Comparison of ENCODE assay signal across 9 cellular contexts in the genomic region with DNA sequence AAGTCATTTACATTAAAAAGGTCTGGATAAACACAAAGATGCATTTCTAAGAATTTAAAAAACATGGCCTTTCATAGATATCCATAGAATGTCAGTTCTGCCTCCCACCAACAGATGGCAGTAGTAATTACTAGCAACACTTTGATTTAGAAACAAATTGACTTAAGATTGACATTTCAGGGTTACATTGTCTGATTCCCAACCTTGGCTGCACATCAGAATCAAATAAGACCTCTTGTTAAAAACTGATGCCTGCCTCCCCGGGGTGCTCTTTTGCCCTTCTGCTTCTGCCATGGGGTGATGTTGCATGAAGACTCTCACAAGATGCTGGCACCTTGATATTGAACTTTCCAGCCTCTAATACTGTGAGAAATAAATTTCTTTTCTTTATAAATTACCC.
DNase-seq lines count a peak whose midpoint lies in the region; ATAC-seq and TF ChIP-seq lines count a peak whose summit lies in the region.
"Had no signal": no experiment of that assay in that cellular context is flagged by ENCODE, and none has a peak within 500 bp of the region (broad histone marks: within the 10 kb centered on the region; RNA-seq: fewer than 3 reads in every experiment).

No MANE protein-coding gene starts in this region.

- H3K36me3 ChIP-seq in WERI-Rb-1 (no peaks in the 10 kb centered on the region), left lung (no peaks in the 10 kb centered on the region)

- H3K27ac Mint-ChIP-seq in CD4-positive, alpha-beta T cell = no peak overlapping the region
- H3K27ac Mint-ChIP-seq in HFFc6 = no peak overlapping the region

- no peak overlapping the region for H3K27ac ChIP-seq in CD4-positive, alpha-beta T cell (ENCODE audit: low read depth, low read length)
- no peak overlapping the region for H3K27ac ChIP-seq in WERI-Rb-1
- no peak overlapping the region for H3K27ac ChIP-seq in left lung

- no peaks in the 10 kb centered on the region for H3K9me3 Mint-ChIP-seq in CD4-positive, alpha-beta T cell
- H3K9me3 Mint-ChIP-seq in HFFc6 = no peaks in the 10 kb centered on the region

- TF ChIP-seq CTCF in CD4-positive, alpha-beta T cell (IDR thresholded peaks at IDR 0.05) = peak; percentile 79
- TF ChIP-seq CTCF in HFFc6 (IDR thresholded peaks at IDR 0.05) (peak; percentile 83), WERI-Rb-1 (IDR thresholded peaks at IDR 0.05; ENCODE audit: low read depth, low read length) (peak; percentile 33; the same call in 1 of the 2 replicates), left lung (IDR thresholded peaks at IDR 0.05) (peak; percentile 14 to 38)

- intact Hi-C loops in CD4-positive, alpha-beta T cell (cut with DNase I, micrococcal nuclease) = loop anchor here (1.0 to 5.0 kb wide), 3 partner anchors 120 to 525 kb away; no protein-coding TSS in a partner anchor
- intact Hi-C loops in left lung (cut with DNase I) = no loop called here

- H3K4me3 ChIP-seq in WERI-Rb-1 (ENCODE audit: low read depth, low read length) = no peak overlapping the region
- no peak overlapping the region for H3K4me3 ChIP-seq in left lung

- no peak overlapping the region for H3K4me3 Mint-ChIP-seq in CD4-positive, alpha-beta T cell
- H3K4me3 Mint-ChIP-seq in HFFc6 = no peak overlapping the region

- no peaks in the 10 kb centered on the region for H3K27me3 ChIP-seq in CD4-positive, alpha-beta T cell (ENCODE audit: control insufficient read depth, insufficient read depth, low read length)
- no peaks in the 10 kb centered on the region for H3K27me3 ChIP-seq in WERI-Rb-1 (ENCODE audit: insufficient read depth, low read depth, severe bottlenecking)
- H3K27me3 ChIP-seq in left lung = no peaks in the 10 kb centered on the region

- DNase-seq in CD4-positive, alpha-beta T cell = peak in 1 of 10 experiments; percentile 2
- DNase-seq in HFFc6 (peak; percentile 24), WERI-Rb-1 (peak; percentile 23), left lung (no peak), NCI-H526 treated with DMSO at 0.1 percent for 48 hours (lab: John Stamatoyannopoulos, UW) (no peak), DMS114 treated with DMSO at 0.1 percent for 48 hours (lab: John Stamatoyannopoulos, UW; ENCODE audit: unreplicated experiment) (no peak)
- DNase-seq: activated naive CD4-positive, alpha-beta T cell had no signal

- no peaks in the 10 kb centered on the region for H3K36me3 Mint-ChIP-seq in CD4-positive, alpha-beta T cell (ENCODE audit: low read depth)
- no peaks in the 10 kb centered on the region for H3K36me3 Mint-ChIP-seq in HFFc6 (ENCODE audit: low read depth)

- H3K27me3 Mint-ChIP-seq in CD4-positive, alpha-beta T cell = no peaks in the 10 kb centered on the region
- H3K27me3 Mint-ChIP-seq in HFFc6 (ENCODE audit: insufficient read depth) = no peaks in the 10 kb centered on the region; the same call in 1 of the 2 replicates

- ATAC-seq in CD4-positive, alpha-beta T cell (ENCODE audit: poor library complexity) = no peak
- ATAC-seq in left lung = no peak
- ATAC-seq in HG03378 (IDR thresholded peaks at IDR 0.05; ENCODE audit: unreplicated experiment) = no peak
- ATAC-seq in GM18873 (IDR thresholded peaks at IDR 0.05; ENCODE audit: low FRiP score, unreplicated experiment) = no peak

- peaks cover 20% of the 10 kb centered on the region for H3K4me1 Mint-ChIP-seq in CD4-positive, alpha-beta T cell (ENCODE audit: low read depth)
- no peaks in the 10 kb centered on the region for H3K4me1 Mint-ChIP-seq in HFFc6 (ENCODE audit: low read depth)

- no peaks in the 10 kb centered on the region for H3K4me1 ChIP-seq in left lung

- CTCF ChIA-PET in CD4-positive, alpha-beta T cell (lab: Charles Lee) = interaction anchor here (1.1 kb wide), 1 partner anchor 304 kb away, joined by 6 read pairs; no protein-coding TSS in a partner anchor

- no peaks in the 10 kb centered on the region for H3K9me3 ChIP-seq in CD4-positive, alpha-beta T cell (ENCODE audit: control insufficient read depth, low read length)
- no peaks in the 10 kb centered on the region for H3K9me3 ChIP-seq in WERI-Rb-1 (ENCODE audit: severe bottlenecking)
- no peaks in the 10 kb centered on the region for H3K9me3 ChIP-seq in left lung

- POLR2A ChIA-PET in CD4-positive, alpha-beta T cell (lab: Charles Lee) = no interaction called here

Comparison
In these comparisons a context has a peak if more than half of its experiments do, and no peak if none do; other contexts are left out.
1. DNase-seq: peak in HFFc6 (single experiment) and WERI-Rb-1 (single experiment); none in left lung (0 of 2), NCI-H526 treated with DMSO at 0.1 percent for 48 hours (single experiment) and DMS114 treated with DMSO at 0.1 percent for 48 hours (single experiment).
2. CTCF ChIP-seq: peak in every context shown above with its lines; median percentile 83 in HFFc6; 79 in CD4-positive, alpha-beta T cell; 33 in WERI-Rb-1; 26 in left lung.
3. intact Hi-C loops: an anchor here in CD4-positive, alpha-beta T cell (1.0 to 5.0 kb wide); none called in left lung.